8 cellular contexts compared by ENCODE assay signal in the genomic region with DNA sequence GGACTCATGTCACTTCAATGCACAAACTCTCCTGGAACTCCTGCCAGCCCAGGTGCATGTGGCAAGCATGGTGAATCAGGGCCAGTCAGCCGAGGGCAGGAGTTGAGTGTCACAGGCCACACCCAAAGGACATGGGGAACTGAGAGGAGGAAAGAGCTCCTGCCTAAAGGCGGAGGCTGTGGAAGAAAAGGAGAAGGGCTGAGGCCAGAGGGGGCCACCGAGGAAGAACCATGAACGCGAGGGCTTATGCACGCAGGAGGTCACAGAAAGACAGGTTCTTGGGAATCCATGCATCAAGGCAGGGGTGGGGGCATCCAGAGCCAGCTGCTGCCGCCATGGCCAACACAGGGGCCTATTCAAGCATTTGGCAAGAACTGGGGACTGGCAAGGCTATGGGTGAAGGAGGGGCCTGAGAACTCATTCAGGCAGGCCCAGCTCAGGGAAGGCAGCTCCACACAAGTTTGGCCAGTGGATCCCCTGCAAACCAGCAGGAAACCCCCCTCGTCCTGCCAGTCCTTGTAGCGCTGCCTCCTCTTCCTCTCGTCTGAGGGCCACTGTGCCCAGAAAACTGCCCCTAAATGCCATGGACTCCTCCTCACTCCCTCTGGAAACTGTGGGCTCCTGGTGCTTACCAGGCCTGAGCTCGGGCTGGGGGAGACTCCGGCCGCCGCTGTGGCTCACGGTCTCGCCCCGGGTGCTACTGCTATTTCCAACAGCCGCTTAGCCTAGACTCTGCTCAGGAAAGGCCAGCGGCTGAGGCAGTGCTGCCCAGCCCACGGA. TPM values are rescaled to one million over a fixed set of nuclear protein-coding genes. Genes with fewer than 3 reads are reported as not detected.
DNase-seq lines count a peak whose midpoint lies in the region; ATAC-seq and TF ChIP-seq lines count a peak whose summit lies in the region.

No MANE protein-coding gene starts in this region.

- H3K4me1 Mint-ChIP-seq in neural crest cell = peaks cover 44% of the 10 kb centered on the region

- no peak for DNase-seq in BE2C
- peak; percentile 76 for DNase-seq in NOMO-1 treated with dmso at 0.1 percent for 144 hours (lab: John Stamatoyannopoulos, UW; ENCODE audit: unreplicated experiment)
- DNase-seq in neural crest cell (ENCODE audit: low read depth, low spot score) = no peak
- no peak for DNase-seq in SHP77 (lab: John Stamatoyannopoulos, UW)
- no peak for DNase-seq in stimulated activated CD4-positive, alpha-beta T cell treated with anti-CD3 and anti-CD28 coated beads, Interleukin-1b, Interleukin-23, amount 100 ng/mL, for 48 hours
- DNase-seq in NCI-H69 (lab: John Stamatoyannopoulos, UW) = no peak

- H3K4me3 ChIP-seq in BE2C (ENCODE audit: low read depth, low read length) = peak overlapping the region; percentile 96
- H3K4me3 ChIP-seq in esophagus (ENCODE audit: low read depth in 1 of 2, low read length in 2 of 2) = peak overlapping the region; percentile 12 to 16

- H3K27ac Mint-ChIP-seq in neural crest cell (ENCODE audit: unreplicated experiment) = no peak overlapping the region

- H3K36me3 ChIP-seq in BE2C (peaks cover 9% of the 10 kb centered on the region; the same call in 1 of the 2 replicates), esophagus (ENCODE audit: control insufficient read depth in 2 of 2, insufficient read depth in 2 of 2, low read length in 1 of 2) (peaks cover 9 to 47% of the 10 kb centered on the region in 2 donors)

- 40 to 59% methylated on average over 20 of the region's 20 CpGs for WGBS in esophagus, 2 donors

- peak overlapping the region; percentile 85 for H3K4me3 Mint-ChIP-seq in neural crest cell

- no peaks in the 10 kb centered on the region for H3K27me3 ChIP-seq in BE2C
- H3K27me3 ChIP-seq in esophagus (ENCODE audit: control insufficient read depth in 1 of 2, insufficient read depth in 2 of 2, low read length in 2 of 2) = no peaks in the 10 kb centered on the region

- H3K27me3 Mint-ChIP-seq in neural crest cell (ENCODE audit: low read depth) = no peaks in the 10 kb centered on the region

- H3K9me3 ChIP-seq in BE2C (no peaks in the 10 kb centered on the region), esophagus (ENCODE audit: control insufficient read depth in 2 of 2, insufficient read depth in 1 of 2, low read depth in 1 of 2, low read length in 1 of 2) (no peaks in the 10 kb centered on the region)

- H3K36me3 Mint-ChIP-seq in neural crest cell (ENCODE audit: low read depth) = peaks cover 3% of the 10 kb centered on the region

- peak overlapping the region; percentile 98 to 99 for H3K27ac ChIP-seq in esophagus (ENCODE audit: low read depth in 2 of 2, low read length in 1 of 2)

- H3K4me1 ChIP-seq in BE2C = 0 out of 2 replicates have a peak, but pooled peaks cover 3% of the 10 kb centered on the region
- peaks cover 5 to 21% of the 10 kb centered on the region in 2 donors for H3K4me1 ChIP-seq in esophagus (ENCODE audit: control insufficient read depth in 2 of 2, insufficient read depth in 2 of 2, low read length in 1 of 2)

- no peak for TF ChIP-seq CTCF in BE2C (IDR thresholded peaks at IDR 0.05; ENCODE audit: low read depth, low read length)
- TF ChIP-seq CTCF in neural crest cell (conservative IDR thresholded peaks at IDR 0.05) = no peak

- H3K9me3 Mint-ChIP-seq in neural crest cell = no peaks in the 10 kb centered on the region

- ATAC-seq in HG02759 (IDR thresholded peaks at IDR 0.05; ENCODE audit: unreplicated experiment) = no peak

RNA-seq across cellular contexts. Expression of a gene that starts 15.4 kb away (rescaled TPM):
- 41.0 TPM for polyA plus RNA-seq in BE2C (2012; ENCODE audit: insufficient read depth, insufficient read length, low read depth)
- 10 to 100 TPM; 14.3 to 15.5 TPM for polyA plus RNA-seq in esophagus
- 44.1 and 49.8 TPM in 2 replicates for total RNA-seq in neural crest cell

RNA-seq across cellular contexts. Expression of a gene that starts 45.4 kb away (rescaled TPM):
- 50.9 TPM for polyA plus RNA-seq in BE2C (2012; ENCODE audit: insufficient read depth, insufficient read length, low read depth)
- polyA plus RNA-seq in esophagus = 10 to 100 TPM; 12.3 to 19.1 TPM
- total RNA-seq in neural crest cell = 77.0 and 77.5 TPM in 2 replicates
